Comparison of ENCODE assay signal across 22 cellular contexts in genomic region chr5:127840809-127841208, GRCh38.
"Had no signal": no experiment of that assay in that cellular context is flagged by ENCODE, and none has a peak within 500 bp of the region (broad histone marks: within the 10 kb centered on the region; RNA-seq: fewer than 3 reads in every experiment).

No MANE protein-coding gene starts in this region.

- H3K4me2 ChIP-seq: neural progenitor cell had no signal

- H3K4me1 ChIP-seq: gastrocnemius medialis, prostate gland, right atrium auricular region, tibial artery had no signal

- DNase-seq: activated CD4-positive, alpha-beta T cell treated with anti-CD3 and anti-CD28 coated beads for 36 hours; activated CD4-positive, alpha-beta T cell treated with anti-CD3 and anti-CD28 coated beads, Interleukin-2, amount 50 U/mL, for 48 hours; activated naive CD8-positive, alpha-beta T cell treated with anti-CD3 and anti-CD28 coated beads for 36 hours; activated T-cell treated with anti-CD3 and anti-CD28 coated beads for 4 hours; amniotic stem cell; caudate nucleus; dorsolateral prefrontal cortex; gastrocnemius medialis; head of caudate nucleus; kidney; left ventricle myocardium superior; naive thymus-derived CD4-positive, alpha-beta T cell; stimulated activated CD4-positive, alpha-beta T cell treated with anti-CD3 and anti-CD28 coated beads, Interleukin-2, amount 100 ng/mL, for 24 hours; stimulated activated naive CD8-positive, alpha-beta T cell treated with anti-CD3 and anti-CD28 coated beads, Interleukin-15, Interleukin-2, amounts not matched to agents 100 U/mL and 50 U/mL, for 24 hours; substantia nigra; T-helper 2 cell; tibial artery; WERI-Rb-1 had no signal

- H3K36me3 ChIP-seq: gastrocnemius medialis, neural progenitor cell, prostate gland, right atrium auricular region, tibial artery, WERI-Rb-1 had no signal

- H2AFZ ChIP-seq: neural progenitor cell had no signal

- H3K9ac ChIP-seq: neural progenitor cell had no signal

- H3K27me3 ChIP-seq: dorsolateral prefrontal cortex, gastrocnemius medialis, neural progenitor cell, right atrium auricular region, tibial artery had no signal

- H3K9me3 ChIP-seq: gastrocnemius medialis, prostate gland, right atrium auricular region, tibial artery had no signal

- ATAC-seq: activated CD4-positive, alpha-beta T cell treated with anti-CD3 and anti-CD28 coated beads for 36 hours; gastrocnemius medialis; left ventricle myocardium superior; stimulated activated naive CD8-positive, alpha-beta T cell treated with anti-CD3 and anti-CD28 coated beads, Interleukin-15, Interleukin-2, amounts not matched to agents 100 U/mL and 50 U/mL, for 24 hours had no signal

- H3K27ac ChIP-seq: dorsolateral prefrontal cortex, epithelial cell of prostate, gastrocnemius medialis, neural progenitor cell, right atrium auricular region, tibial artery, WERI-Rb-1 had no signal

- H3K4me3 ChIP-seq: dorsolateral prefrontal cortex, gastrocnemius medialis, neural progenitor cell, prostate gland, right atrium auricular region, tibial artery had no signal
